Comparison of ENCODE assay signal across 3 cellular contexts in the genomic region with DNA sequence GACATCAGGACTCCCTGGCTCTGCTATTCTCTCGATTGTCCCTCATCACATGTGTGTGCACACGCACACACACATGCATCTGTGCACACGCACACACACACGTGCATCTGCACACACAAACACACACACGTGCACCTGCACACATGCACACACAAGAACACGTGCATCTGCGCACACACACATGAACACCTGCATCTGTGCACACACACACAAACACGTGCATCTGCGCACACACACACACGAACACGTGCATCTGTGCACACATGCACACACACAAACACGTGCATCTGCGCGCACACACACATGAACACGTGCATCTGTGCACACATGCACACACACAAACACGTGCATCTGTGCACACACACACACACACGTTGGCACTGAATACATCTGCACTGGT.
A peak's percentile ranks its signal among the peaks of the same experiment; 100 is the strongest.
TF ChIP-seq lines count a peak whose summit lies in the region.

No MANE protein-coding gene starts in this region.

TF ChIP-seq in HEK293, 187 proteins besides CTCF, POLR2A, EP300 and RAD21:
- TF ChIP-seq, protein P1, sequence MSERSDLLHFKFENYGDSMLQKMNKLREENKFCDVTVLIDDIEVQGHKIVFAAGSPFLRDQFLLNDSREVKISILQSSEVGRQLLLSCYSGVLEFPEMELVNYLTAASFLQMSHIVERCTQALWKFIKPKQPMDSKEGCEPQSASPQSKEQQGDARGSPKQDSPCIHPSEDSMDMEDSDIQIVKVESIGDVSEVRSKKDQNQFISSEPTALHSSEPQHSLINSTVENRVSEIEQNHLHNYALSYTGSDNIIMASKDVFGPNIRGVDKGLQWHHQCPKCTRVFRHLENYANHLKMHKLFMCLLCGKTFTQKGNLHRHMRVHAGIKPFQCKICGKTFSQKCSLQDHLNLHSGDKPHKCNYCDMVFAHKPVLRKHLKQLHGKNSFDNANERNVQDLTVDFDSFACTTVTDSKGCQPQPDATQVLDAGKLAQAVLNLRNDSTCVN (tag by site-specific recombination; optimal IDR thresholded peaks at IDR 0.05), result peak; percentile 15
- TF ChIP-seq, protein P2, sequence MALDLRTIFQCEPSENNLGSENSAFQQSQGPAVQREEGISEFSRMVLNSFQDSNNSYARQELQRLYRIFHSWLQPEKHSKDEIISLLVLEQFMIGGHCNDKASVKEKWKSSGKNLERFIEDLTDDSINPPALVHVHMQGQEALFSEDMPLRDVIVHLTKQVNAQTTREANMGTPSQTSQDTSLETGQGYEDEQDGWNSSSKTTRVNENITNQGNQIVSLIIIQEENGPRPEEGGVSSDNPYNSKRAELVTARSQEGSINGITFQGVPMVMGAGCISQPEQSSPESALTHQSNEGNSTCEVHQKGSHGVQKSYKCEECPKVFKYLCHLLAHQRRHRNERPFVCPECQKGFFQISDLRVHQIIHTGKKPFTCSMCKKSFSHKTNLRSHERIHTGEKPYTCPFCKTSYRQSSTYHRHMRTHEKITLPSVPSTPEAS (tag by site-specific recombination; IDR thresholded peaks at IDR 0.05), result peak; percentile 95
- TF ChIP-seq ZBTB21 (tag by site-specific recombination; IDR thresholded peaks at IDR 0.05) (no peak), ZNF677 (tag by site-specific recombination; IDR thresholded peaks at IDR 0.05) (no peak)

TF ChIP-seq in K562, 482 proteins besides CTCF, POLR2A, EP300 and RAD21:
- TF ChIP-seq WHSC1 (IDR thresholded peaks at IDR 0.05; ENCODE audit: low read length) (peak; percentile 41), ZNF232 (CRISPR knock-in tag; IDR thresholded peaks at IDR 0.05) (no peak), KDM1A (IDR thresholded peaks at IDR 0.05) (peak in 1 of 2 experiments; percentile 16; a peak in 1 of 4 replicates)
- TF ChIP-seq, protein P3, sequence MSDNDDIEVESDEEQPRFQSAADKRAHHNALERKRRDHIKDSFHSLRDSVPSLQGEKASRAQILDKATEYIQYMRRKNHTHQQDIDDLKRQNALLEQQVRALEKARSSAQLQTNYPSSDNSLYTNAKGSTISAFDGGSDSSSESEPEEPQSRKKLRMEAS (CRISPR knock-in tag; IDR thresholded peaks at IDR 0.05), result peak; percentile 57; the same call in 1 of the 2 replicates

TF ChIP-seq in H1, 55 proteins besides CTCF, POLR2A, EP300 and RAD21:
- no peak for TF ChIP-seq EGR1 (IDR thresholded peaks at IDR 0.05; ENCODE audit: borderline replicate concordance, low read depth, low read length)
- TF ChIP-seq CBX5 (IDR thresholded peaks at IDR 0.05; ENCODE audit: low read depth, low read length), result no peak
- TF ChIP-seq MAFK (IDR thresholded peaks at IDR 0.05; ENCODE audit: low read depth, low read length), result no peak
- TF ChIP-seq RFX5 (IDR thresholded peaks at IDR 0.05; ENCODE audit: borderline replicate concordance, low read depth, low read length), result no peak
- no peak for TF ChIP-seq TCF12 (IDR thresholded peaks at IDR 0.05; ENCODE audit: low read depth, low read length)
- TF ChIP-seq TAF1 (IDR thresholded peaks at IDR 0.05; ENCODE audit: low read depth, low read length), result no peak
- no peak for TF ChIP-seq JUND (IDR thresholded peaks at IDR 0.05; ENCODE audit: low read length)
- TF ChIP-seq TAF7 (optimal IDR thresholded peaks at IDR 0.05; ENCODE audit: borderline replicate concordance, low read depth, low read length), result no peak
- no peak for TF ChIP-seq EZH2 (IDR thresholded peaks at IDR 0.05; ENCODE audit: low read depth, low read length, severe bottlenecking)
